Comparison of ENCODE assay signal across 18 cellular contexts in genomic region chr16:85513649-85514048, GRCh38.
DNase-seq lines count a peak whose midpoint lies in the region; ATAC-seq and TF ChIP-seq lines count a peak whose summit lies in the region.
"Had no signal": no experiment of that assay in that cellular context is flagged by ENCODE, and none has a peak within 500 bp of the region (broad histone marks: within the 10 kb centered on the region; RNA-seq: fewer than 3 reads in every experiment).

No MANE protein-coding gene starts in this region.

- H4K5ac ChIP-seq in IMR-90 (ENCODE audit: low read depth, low read length) = peak overlapping the region; percentile 69

- in situ Hi-C loops in IMR-90 (cut with MboI; ENCODE audit: low sequenced_read_pairs) = no loop called here

- TF ChIP-seq EP300 in sigmoid colon (IDR thresholded peaks at IDR 0.05) = no peak

- peak overlapping the region; percentile 78 for H3K4ac ChIP-seq in IMR-90 (ENCODE audit: low read depth, low read length)

- no TSS peak for BruUV-seq in IMR-90 (replicated peaks; lab: Mats Ljungman, UMichigan)

- H3K27me3 Mint-ChIP-seq in chondrocyte (ENCODE audit: low read depth) = peaks cover 4% of the 10 kb centered on the region

- H3K9me3 Mint-ChIP-seq in chondrocyte (ENCODE audit: low read depth) = no peaks in the 10 kb centered on the region
- H3K9me3 Mint-ChIP-seq: CD8-positive, alpha-beta T cell; stimulated activated naive B cell treated with anti-CD40 and anti-IgM and Interleukin-4, amounts not matched to agents 10 μg/mL and 1 μg/mL and 100 μg/mL, for 72 hours; T-cell had no signal

- no peaks in the 10 kb centered on the region for H3K79me2 ChIP-seq in ACC112 (ENCODE audit: control insufficient read depth, insufficient read depth, low read length, unreplicated experiment)

- peak overlapping the region; percentile 74 to 77; a peak in 2 of 4 replicates for H4K8ac ChIP-seq in IMR-90 (ENCODE audit: low read depth in 2 of 2, low read length in 2 of 2)

- peak overlapping the region; percentile 98 for H3K27ac Mint-ChIP-seq in chondrocyte (ENCODE audit: unreplicated experiment)
- H3K27ac Mint-ChIP-seq: CD8-positive, alpha-beta T cell; stimulated activated naive B cell treated with anti-CD40 and anti-IgM and Interleukin-4, amounts not matched to agents 10 μg/mL and 1 μg/mL and 100 μg/mL, for 72 hours; T-cell had no signal

- H3K4me3 ChIP-seq in ACC112 (ENCODE audit: low read depth, low read length) = no peak overlapping the region
- no peak overlapping the region for H3K4me3 ChIP-seq in IMR-90 (ENCODE audit: insufficient read depth, low read depth, low read length)
- no peak overlapping the region for H3K4me3 ChIP-seq in sigmoid colon
- H3K4me3 ChIP-seq: esophagus muscularis mucosa, K562 had no signal

- H2AFZ ChIP-seq in ACC112 (ENCODE audit: low read length, unreplicated experiment) (no peak overlapping the region), IMR-90 (replicated peaks; ENCODE audit: low read length, poor library complexity) (peak overlapping the region; percentile 53)

- dilution Hi-C loops in IMR-90 (cut with HindIII; ENCODE audit: low sequenced_read_pairs, unreplicated experiment) = no loop called here

- DNase-seq in IMR-90 (no peak), chondrocyte (ENCODE audit: low spot score) (no peak), sigmoid colon (no peak), NCI-H1105 (lab: John Stamatoyannopoulos, UW) (no peak), epidermal melanocyte (ENCODE audit: insufficient read length, low spot score) (no peak)
- DNase-seq: activated CD4-positive, alpha-beta T cell treated with anti-CD3 and anti-CD28 coated beads, Interleukin-2, amount 50 U/mL, for 4 hours; activated T-cell treated with anti-CD3 and anti-CD28 coated beads for 4 hours; CD8-positive, alpha-beta T cell; DMS79; effector CD8-positive, alpha-beta T cell; MV-4-11; stimulated activated naive B cell treated with anti-CD40 and anti-IgM and Interleukin-4, amounts not matched to agents 10 μg/mL and 1 μg/mL and 100 μg/mL, for 72 hours; T-cell had no signal

- H3K79me1 ChIP-seq in IMR-90 (ENCODE audit: low read depth in 1 of 2, low read length in 2 of 2) = peaks cover 5 to 31% of the 10 kb centered on the region in 2 experiments; a peak in 3 of 4 replicates

- no peak for TF ChIP-seq CTCF in IMR-90 (conservative IDR thresholded peaks at IDR 0.05; ENCODE audit: low read depth, low read length)
- no peak for TF ChIP-seq CTCF in chondrocyte (IDR thresholded peaks at IDR 0.05)
- TF ChIP-seq CTCF in sigmoid colon (IDR thresholded peaks at IDR 0.05) = no peak

- H3K9ac ChIP-seq in IMR-90 (ENCODE audit: low read depth, low read length) = peak overlapping the region; percentile 64

- H3K56ac ChIP-seq in IMR-90 (ENCODE audit: extremely low read depth, insufficient read depth, low read length) = peak overlapping the region; percentile 70

- peak overlapping the region; percentile 89 for H3K18ac ChIP-seq in IMR-90 (ENCODE audit: low read depth, low read length)

- peaks cover 10% of the 10 kb centered on the region for H4K20me1 ChIP-seq in IMR-90 (ENCODE audit: insufficient read depth, low read length)

- peak overlapping the region; percentile 78; the same call in 2 of the 3 replicates for H2BK15ac ChIP-seq in IMR-90 (ENCODE audit: low read depth, low read length)

- H3K27ac ChIP-seq in ACC112 (ENCODE audit: low read depth, low read length) = peak overlapping the region; percentile 87
- H3K27ac ChIP-seq in IMR-90 (ENCODE audit: insufficient read depth, low read length) = peak overlapping the region; percentile 88
- H3K27ac ChIP-seq in sigmoid colon = peak overlapping the region in 3 of 4 donors; percentile 63 to 77 (median 74)

- POLR2A ChIA-PET in IMR-90 (lab: Charles Lee; ENCODE audit: unreplicated experiment) = no interaction called here

- peak overlapping the region; percentile 94 for H2BK5ac ChIP-seq in IMR-90 (ENCODE audit: low read depth, low read length, poor library complexity, severe bottlenecking)

- H3K36me3 ChIP-seq in ACC112 (ENCODE audit: insufficient read depth, low read length) (no peaks in the 10 kb centered on the region), IMR-90 (ENCODE audit: control insufficient read depth, insufficient read depth, low read length) (no peaks in the 10 kb centered on the region), sigmoid colon (no peaks in the 10 kb centered on the region)
- H3K36me3 ChIP-seq: esophagus muscularis mucosa had no signal

- peak overlapping the region; percentile 92 for H4K91ac ChIP-seq in IMR-90 (ENCODE audit: insufficient read depth, low read depth, low read length)

- no peaks in the 10 kb centered on the region for H3K36me3 Mint-ChIP-seq in chondrocyte (ENCODE audit: low read depth)
- H3K36me3 Mint-ChIP-seq: CD8-positive, alpha-beta T cell; stimulated activated naive B cell treated with anti-CD40 and anti-IgM and Interleukin-4, amounts not matched to agents 10 μg/mL and 1 μg/mL and 100 μg/mL, for 72 hours; T-cell had no signal

- peak overlapping the region; percentile 95 for H2AK5ac ChIP-seq in IMR-90 (ENCODE audit: low read depth, low read length)

- H3K27me3 ChIP-seq in ACC112 (ENCODE audit: insufficient read depth, low read length) (no peaks in the 10 kb centered on the region), IMR-90 (ENCODE audit: control insufficient read depth, insufficient read depth, low read length) (no peaks in the 10 kb centered on the region), sigmoid colon (no peaks in the 10 kb centered on the region)
- H3K27me3 ChIP-seq: esophagus muscularis mucosa had no signal

- no CpG with 5 or more reads among the region's 10 CpGs for WGBS in IMR-90 (ENCODE audit: extremely low coverage in 2 of 2, insufficient read length in 1 of 2), 2 experiments
- 81 to 83% methylated on average over 10 of the region's 10 CpGs for WGBS in sigmoid colon, 2 donors

- H2BK20ac ChIP-seq in IMR-90 (ENCODE audit: low read depth, low read length) = peak overlapping the region; percentile 88

- H3K4me3 Mint-ChIP-seq in chondrocyte (ENCODE audit: unreplicated experiment) = no peak overlapping the region
- H3K4me3 Mint-ChIP-seq: CD8-positive, alpha-beta T cell; stimulated activated naive B cell treated with anti-CD40 and anti-IgM and Interleukin-4, amounts not matched to agents 10 μg/mL and 1 μg/mL and 100 μg/mL, for 72 hours; T-cell had no signal

- peaks cover 31% of the 10 kb centered on the region for H3K4me1 Mint-ChIP-seq in chondrocyte (ENCODE audit: low read depth)
- H3K4me1 Mint-ChIP-seq: stimulated activated naive B cell treated with anti-CD40 and anti-IgM and Interleukin-4, amounts not matched to agents 10 μg/mL and 1 μg/mL and 100 μg/mL, for 72 hours had no signal

- CTCF ChIA-PET in IMR-90 (lab: Yijun Ruan, JAX) = no interaction called here

- H3K4me2 ChIP-seq in IMR-90 (ENCODE audit: low read depth, low read length) = no peak overlapping the region

- H3K4me1 ChIP-seq in ACC112 (ENCODE audit: control insufficient read depth, insufficient read depth, low read length, unreplicated experiment) = peaks cover 34% of the 10 kb centered on the region
- H3K4me1 ChIP-seq in IMR-90 (ENCODE audit: control insufficient read depth, insufficient read depth, low read length) = peaks cover 36% of the 10 kb centered on the region
- peaks cover 0 to 34% (median 28%) of the 10 kb centered on the region in 4 donors for H3K4me1 ChIP-seq in sigmoid colon

- intact Hi-C loops in IMR-90 (cut with micrococcal nuclease) (no loop called here), sigmoid colon (cut with DNase I) (no loop called here)

- no peak overlapping the region; the same call in 1 of the 2 replicates for H3K23ac ChIP-seq in IMR-90 (ENCODE audit: low read depth, low read length)

- peak overlapping the region; percentile 80 for H3K14ac ChIP-seq in IMR-90 (replicated peaks; ENCODE audit: low read depth, low read length)

- H2AK9ac ChIP-seq in IMR-90 (replicated peaks; ENCODE audit: low read depth, low read length, poor library complexity) = peak overlapping the region; percentile 95

- no peak for ATAC-seq in IMR-90 (ENCODE audit: low read depth)
- ATAC-seq in GM18498 (IDR thresholded peaks at IDR 0.05; ENCODE audit: unreplicated experiment) = no peak
- ATAC-seq in GM19455 (IDR thresholded peaks at IDR 0.05; ENCODE audit: unreplicated experiment) = no peak
- ATAC-seq: CD8-positive, alpha-beta T cell; K562; stimulated activated naive B cell treated with anti-CD40 and anti-IgM and Interleukin-4, amounts not matched to agents 10 μg/mL and 1 μg/mL and 100 μg/mL, for 72 hours; T-cell had no signal

- TF ChIP-seq RAD21 in IMR-90 (IDR thresholded peaks at IDR 0.05; ENCODE audit: low read length) = no peak

- H3K9me3 ChIP-seq in IMR-90 (ENCODE audit: control insufficient read depth, insufficient read depth, low read length) = no peaks in the 10 kb centered on the region
- H3K9me3 ChIP-seq in sigmoid colon = no peaks in the 10 kb centered on the region
- H3K9me3 ChIP-seq: esophagus muscularis mucosa had no signal

- H2BK120ac ChIP-seq in IMR-90 (ENCODE audit: low read depth, low read length) = peak overlapping the region; percentile 94

- TF ChIP-seq POLR2A in IMR-90 (IDR thresholded peaks at IDR 0.05; ENCODE audit: low read depth, low read length) = no peak
- TF ChIP-seq POLR2A in sigmoid colon (IDR thresholded peaks at IDR 0.05) = no peak

- peaks cover 7% of the 10 kb centered on the region for H3K9me1 ChIP-seq in IMR-90 (ENCODE audit: insufficient read depth, low read length)

TF ChIP-seq in IMR-90, 13 proteins besides CTCF, POLR2A, EP300 and RAD21 (continues in another document):
- TF ChIP-seq CHD1 (IDR thresholded peaks at IDR 0.05; ENCODE audit: low read depth, low read length) = no peak
- no peak for TF ChIP-seq MAFK (IDR thresholded peaks at IDR 0.05; ENCODE audit: low read depth, low read length)
- no peak for TF ChIP-seq FOS (IDR thresholded peaks at IDR 0.05; ENCODE audit: low read depth, low read length)
- TF ChIP-seq RFX5 (IDR thresholded peaks at IDR 0.05; ENCODE audit: low read depth, low read length) = no peak
- no peak for TF ChIP-seq CEBPB (IDR thresholded peaks at IDR 0.05; ENCODE audit: low read depth, low read length)
- TF ChIP-seq MXI1 (IDR thresholded peaks at IDR 0.05; ENCODE audit: borderline replicate concordance, low read depth, low read length) = no peak
- no peak for TF ChIP-seq MAZ (IDR thresholded peaks at IDR 0.05; ENCODE audit: borderline replicate concordance, low read depth, low read length)
- no peak for TF ChIP-seq RCOR1 (IDR thresholded peaks at IDR 0.05; ENCODE audit: insufficient replicate concordance, low read length)
- TF ChIP-seq, protein P1, sequence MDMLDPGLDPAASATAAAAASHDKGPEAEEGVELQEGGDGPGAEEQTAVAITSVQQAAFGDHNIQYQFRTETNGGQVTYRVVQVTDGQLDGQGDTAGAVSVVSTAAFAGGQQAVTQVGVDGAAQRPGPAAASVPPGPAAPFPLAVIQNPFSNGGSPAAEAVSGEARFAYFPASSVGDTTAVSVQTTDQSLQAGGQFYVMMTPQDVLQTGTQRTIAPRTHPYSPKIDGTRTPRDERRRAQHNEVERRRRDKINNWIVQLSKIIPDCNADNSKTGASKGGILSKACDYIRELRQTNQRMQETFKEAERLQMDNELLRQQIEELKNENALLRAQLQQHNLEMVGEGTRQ (IDR thresholded peaks at IDR 0.05; ENCODE audit: low read depth, low read length) = no peak
- TF ChIP-seq SMC3 (IDR thresholded peaks at IDR 0.05; ENCODE audit: low read depth, low read length) = no peak
